ENCODE assay signal across 8 cellular contexts in genomic region chr10:102241037-102241443, GRCh38. TPM values are rescaled to one million over a fixed set of nuclear protein-coding genes. Genes with fewer than 3 reads are reported as not detected.
A peak's percentile ranks its signal among the peaks of the same experiment; 100 is the strongest.
DNase-seq lines count a peak whose midpoint lies in the region; ATAC-seq, FAIRE-seq and TF ChIP-seq lines count a peak whose summit lies in the region.

No MANE protein-coding gene starts in this region.

- TF ChIP-seq CTCF in GM06990 (IDR thresholded peaks at IDR 0.05; ENCODE audit: insufficient read depth, low read length, poor library complexity, severe bottlenecking) (no peak), progenitor cell of endocrine pancreas (IDR thresholded peaks at IDR 0.05; ENCODE audit: unreplicated experiment) (no peak), adrenal gland (IDR thresholded peaks at IDR 0.05) (no peak)

- H3K36me3 ChIP-seq in GM06990 (ENCODE audit: control insufficient read depth, insufficient read depth, low read length) (no peaks in the 10 kb centered on the region), SJCRH30 (peaks cover 21% of the 10 kb centered on the region), adrenal gland (replicated peaks in 1 of 2) (no peaks in the 10 kb centered on the region)

- H3K4me1 ChIP-seq in SJCRH30 (peaks cover 42% of the 10 kb centered on the region), adrenal gland (replicated peaks in 1 of 2) (peaks cover 1 to 22% of the 10 kb centered on the region in 2 donors)

- DNase-seq in GM06990 (ENCODE audit: extremely low read depth, insufficient read length), result no peak
- no peak for DNase-seq in SJCRH30
- DNase-seq in frontal cortex (ENCODE audit: low spot score in 2 of 2), result peak; percentile 35 to 43
- no peak for DNase-seq in progenitor cell of endocrine pancreas (ENCODE audit: low spot score, unreplicated experiment)
- no peak for DNase-seq in adrenal gland
- no peak for DNase-seq in mesenteric fat pad (ENCODE audit: low spot score)

- H3K27me3 Mint-ChIP-seq in progenitor cell of endocrine pancreas, result peaks cover 74% of the 10 kb centered on the region

- H3K9me3 ChIP-seq in SJCRH30 (replicated peaks), result no peaks in the 10 kb centered on the region
- H3K9me3 ChIP-seq in adrenal gland (replicated peaks in 1 of 3), result no peaks in the 10 kb centered on the region

- H3K4me3 ChIP-seq in GM06990 (replicated peaks; ENCODE audit: low read depth, low read length) (peak overlapping the region; percentile 65), SJCRH30 (peak overlapping the region; percentile 79), adrenal gland (peak overlapping the region in 2 of 4 donors; percentile 24 to 72)

- peak overlapping the region; percentile 60 for H3K4me3 Mint-ChIP-seq in progenitor cell of endocrine pancreas (ENCODE audit: low read depth)

- ATAC-seq in HG03196 (IDR thresholded peaks at IDR 0.05; ENCODE audit: unreplicated experiment) (no peak), HG02852 (IDR thresholded peaks at IDR 0.05; ENCODE audit: unreplicated experiment) (no peak)

- peaks cover 14% of the 10 kb centered on the region for H3K4me1 Mint-ChIP-seq in progenitor cell of endocrine pancreas (ENCODE audit: low read depth)

- H3K9me3 Mint-ChIP-seq in progenitor cell of endocrine pancreas (ENCODE audit: low read depth), result no peaks in the 10 kb centered on the region

- H3K36me3 Mint-ChIP-seq in progenitor cell of endocrine pancreas (ENCODE audit: insufficient read depth), result no peaks in the 10 kb centered on the region

- no peaks in the 10 kb centered on the region; the same call in 1 of the 2 replicates for H3K27me3 ChIP-seq in GM06990 (replicated peaks; ENCODE audit: control insufficient read depth, insufficient read depth, low read length)
- H3K27me3 ChIP-seq in SJCRH30, result no peaks in the 10 kb centered on the region
- H3K27me3 ChIP-seq in adrenal gland, result no peaks in the 10 kb centered on the region

- no peak for FAIRE-seq in frontal cortex (lab: Jason Lieb, UNC)

- TF ChIP-seq POLR2A in adrenal gland (IDR thresholded peaks at IDR 0.05), result no peak

- 4 to 5% (median 4%) methylated on average over 17 to 20 of the region's 20 CpGs for WGBS in adrenal gland, 4 donors

- intact Hi-C loops in adrenal gland (cut with DNase I), result no loop called here

- H3K27ac Mint-ChIP-seq in progenitor cell of endocrine pancreas, result no peak overlapping the region

- H3K27ac ChIP-seq in SJCRH30, result peak overlapping the region; percentile 95
- no peak overlapping the region for H3K27ac ChIP-seq in adrenal gland

RNA-seq across cellular contexts. Expression of gene PITX3, which starts 0.3 kb away (rescaled TPM):
- total RNA-seq in SJCRH30 (2014; rRNA removed; shearing (Covaris generic)), result 105 and 111 TPM in 2 replicates
- total RNA-seq in frontal cortex (not detected), progenitor cell of endocrine pancreas (not detected in 2 replicates), adrenal gland (1 to 10 TPM in 1 of 8 donors, under 1 TPM in 1, not detected in 6; 0.69 to 5.2 TPM), mesenteric fat pad (not detected)
- polyA plus RNA-seq in adrenal gland, result not detected

RNA-seq across cellular contexts. Expression of gene GBF1, which starts 4.3 kb away (rescaled TPM):
- total RNA-seq in SJCRH30 (2014; rRNA removed; shearing (Covaris generic)), result 124 and 131 TPM in 2 replicates
- total RNA-seq in frontal cortex, result 14.7 TPM
- total RNA-seq in progenitor cell of endocrine pancreas, result 52.3 and 54.6 TPM in 2 replicates
- 10 to 100 TPM; 35.4 to 46.1 (median 41.2) TPM for total RNA-seq in adrenal gland
- 10 to 100 TPM; 16.4 to 35.1 (median 20.6) TPM for polyA plus RNA-seq in adrenal gland
- 34.9 TPM for total RNA-seq in mesenteric fat pad

RNA-seq across cellular contexts. Expression of gene ELOVL3, which starts 14.9 kb away (rescaled TPM):
- 0.42 and 0.53 TPM in 2 replicates for total RNA-seq in SJCRH30 (2014; rRNA removed; shearing (Covaris generic))
- not detected for total RNA-seq in frontal cortex
- not detected in 2 replicates for total RNA-seq in progenitor cell of endocrine pancreas
- 1 to 10 TPM in 2 of 8 donors, under 1 TPM in 5, not detected in 1; 0.35 to 1.9 (median 0.61) TPM for total RNA-seq in adrenal gland
- polyA plus RNA-seq in adrenal gland, result 1 to 10 TPM in 2 of 3 donors, not detected in 1; 1.1 to 2.4 TPM
- 7.2 TPM for total RNA-seq in mesenteric fat pad

Comparison
In these comparisons a context has a peak if more than half of its experiments do, and no peak if none do; other contexts are left out.
1. DNase-seq: peak in frontal cortex (2 of 2); none in GM06990 (single experiment), SJCRH30 (0 of 2), progenitor cell of endocrine pancreas (single experiment), adrenal gland (0 of 7) and mesenteric fat pad (single experiment).
2. RNA of gene PITX3, which starts 0.3 kb away (total RNA-seq): 105 to 111 TPM in SJCRH30; not detected in mesenteric fat pad (single experiment), 0.69 to 5.2 TPM in adrenal gland, not detected in frontal cortex (single experiment) and not detected in progenitor cell of endocrine pancreas; every median in the first group is over 10 times any median in the second.